In the genomic region with DNA sequence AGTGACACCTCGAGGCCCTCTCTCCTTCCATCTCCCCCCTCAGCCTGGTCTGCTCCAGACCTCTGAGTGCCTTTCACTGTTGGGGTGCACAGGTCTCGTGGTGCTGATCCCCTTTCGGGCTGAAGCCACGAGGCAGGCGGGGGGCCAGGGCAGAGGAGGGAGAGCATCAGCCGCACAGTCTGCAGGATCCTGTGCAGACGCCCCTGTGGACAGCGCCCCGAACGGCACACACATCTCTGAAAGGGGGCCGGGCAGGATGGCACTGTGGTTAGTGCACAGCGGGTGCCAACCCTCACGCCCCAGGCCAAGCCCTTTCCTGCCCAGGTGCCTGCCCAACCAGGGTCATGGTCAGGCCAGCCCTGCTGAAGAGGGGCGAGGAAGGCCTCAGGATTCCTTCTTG, we compare ENCODE assay signal across 28 cellular contexts. TPM values are rescaled to one million over a fixed set of nuclear protein-coding genes. Genes with fewer than 3 reads are reported as not detected.
"Had no signal": no experiment of that assay in that cellular context is flagged by ENCODE, and none has a peak within 500 bp of the region (broad histone marks: within the 10 kb centered on the region; RNA-seq: fewer than 3 reads in every experiment).

No MANE protein-coding gene starts in this region.

- H3K36me3 Mint-ChIP-seq: naive thymus-derived CD4-positive, alpha-beta T cell; neural progenitor cell; stimulated activated memory B cell treated with anti-CD40 and anti-IgM and Interleukin-4, amounts not matched to agents 10 μg/mL and 1 μg/mL and 100 μg/mL, for 72 hours; type B pancreatic cell had no signal

- H3K27ac ChIP-seq: left ventricle myocardium inferior, neural progenitor cell, pancreas, prostate gland, tibial nerve, uterus had no signal

- H3K4me3 ChIP-seq: left ventricle myocardium inferior, lung, mucosa of descending colon, neural progenitor cell, pancreas, prostate gland, smooth muscle cell, tibial nerve, uterus had no signal

- H3K9ac ChIP-seq: neural progenitor cell had no signal

- H3K27ac Mint-ChIP-seq: naive thymus-derived CD4-positive, alpha-beta T cell; nephron progenitor cell; neural progenitor cell; stimulated activated memory B cell treated with anti-CD40 and anti-IgM and Interleukin-4, amounts not matched to agents 10 μg/mL and 1 μg/mL and 100 μg/mL, for 72 hours; type B pancreatic cell had no signal

- DNase-seq: hippocampal formation; left ventricle myocardium inferior; mesendoderm; midbrain; mucosa of descending colon; naive thymus-derived CD4-positive, alpha-beta T cell; nephron progenitor cell; retina; stimulated activated CD4-positive, alpha-beta T cell treated with anti-CD3 and anti-CD28 coated beads, Interleukin-1b, Interleukin-23, amount 100 ng/mL, for 48 hours; stimulated activated CD4-positive, alpha-beta T cell treated with anti-CD3 and anti-CD28 coated beads, Interleukin-2, amount 100 ng/mL, for 48 hours; stimulated activated CD4-positive, alpha-beta T cell treated with anti-CD3 and anti-CD28 coated beads, Interleukin-4, amount 100 ng/mL, for 4 hours; stimulated activated CD8-positive, alpha-beta memory T cell treated with anti-CD3 and anti-CD28 coated beads, Interleukin-4, amount 100 ng/mL, for 48 hours; stimulated activated naive CD4-positive, alpha-beta T cell treated with Interleukin-2 at 50 U/mL for 16 hours; stimulated activated naive CD8-positive, alpha-beta T cell treated with anti-CD3 and anti-CD28 coated beads, Interleukin-15, amount 100 ng/mL, for 72 hours; substantia nigra; uterus had no signal

- H3K36me3 ChIP-seq: left ventricle myocardium inferior, neural progenitor cell, pancreas, prostate gland, tibial nerve, uterus had no signal

- H2AFZ ChIP-seq: neural progenitor cell had no signal

- ATAC-seq: mucosa of descending colon; naive thymus-derived CD4-positive, alpha-beta T cell; pancreas; right cardiac atrium; stimulated activated memory B cell treated with anti-CD40 and anti-IgM and Interleukin-4, amounts not matched to agents 10 μg/mL and 1 μg/mL and 100 μg/mL, for 72 hours; stimulated activated naive CD8-positive, alpha-beta T cell treated with anti-CD3 and anti-CD28 coated beads, Interleukin-15, amount 100 ng/mL, for 72 hours had no signal

- H3K9me3 ChIP-seq: left ventricle myocardium inferior, mucosa of descending colon, pancreas, prostate gland, tibial nerve, uterus had no signal

- H3K4me1 ChIP-seq: left ventricle myocardium inferior, pancreas, prostate gland, uterus had no signal

- H3K4me3 Mint-ChIP-seq: naive thymus-derived CD4-positive, alpha-beta T cell; nephron progenitor cell; neural progenitor cell; stimulated activated memory B cell treated with anti-CD40 and anti-IgM and Interleukin-4, amounts not matched to agents 10 μg/mL and 1 μg/mL and 100 μg/mL, for 72 hours; stimulated activated naive CD8-positive, alpha-beta T cell treated with anti-CD3 and anti-CD28 coated beads, Interleukin-15, amount 100 ng/mL, for 72 hours; type B pancreatic cell had no signal

- H3K4me2 ChIP-seq: neural progenitor cell, smooth muscle cell had no signal

- H3K9me3 Mint-ChIP-seq: naive thymus-derived CD4-positive, alpha-beta T cell; nephron progenitor cell; neural progenitor cell; stimulated activated memory B cell treated with anti-CD40 and anti-IgM and Interleukin-4, amounts not matched to agents 10 μg/mL and 1 μg/mL and 100 μg/mL, for 72 hours; stimulated activated naive CD8-positive, alpha-beta T cell treated with anti-CD3 and anti-CD28 coated beads, Interleukin-15, amount 100 ng/mL, for 72 hours; type B pancreatic cell had no signal

- H3K27me3 ChIP-seq: pancreas had no signal

RNA-seq across cellular contexts. Expression of gene CACNA1I, which starts 56.7 kb away (rescaled TPM):
- total RNA-seq: kidney epithelial cell, myocyte, skeletal muscle tissue, smooth muscle cell had no signal
- polyA plus RNA-seq: smooth muscle cell had no signal
